Comparison of ENCODE assay signal across 34 cellular contexts in the genomic region with DNA sequence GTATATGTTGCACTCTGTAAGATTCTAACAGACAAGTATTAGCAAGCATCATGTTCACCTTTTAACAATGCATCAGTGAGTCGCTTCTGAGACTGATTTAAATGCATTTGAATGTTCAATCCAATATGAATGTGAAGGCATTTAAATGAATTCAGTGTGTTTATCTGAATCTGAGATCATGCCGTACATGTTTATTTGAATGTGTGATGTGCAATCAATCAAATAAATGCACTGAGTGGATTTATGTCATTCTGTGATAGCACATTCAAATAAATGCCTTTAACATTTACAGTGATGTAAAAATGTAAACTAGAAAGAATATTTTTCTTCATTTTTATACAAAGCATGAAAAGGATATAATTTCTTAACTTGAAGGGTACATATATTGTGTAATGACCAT.
"Had no signal": no experiment of that assay in that cellular context is flagged by ENCODE, and none has a peak within 500 bp of the region (broad histone marks: within the 10 kb centered on the region; RNA-seq: fewer than 3 reads in every experiment).

No MANE protein-coding gene starts in this region.

- ATAC-seq: activated CD8-positive, alpha-beta T cell treated with anti-CD3 and anti-CD28 coated beads for 36 hours; activated naive CD4-positive, alpha-beta T cell treated with anti-CD3 and anti-CD28 coated beads, Interleukin-2, amount 50 U/mL, for 72 hours; activated T-cell treated with anti-CD3 and anti-CD28 coated beads, Interleukin-2, amount 50 U/mL, for 4 hours; activated T-cell treated with anti-CD3 and anti-CD28 coated beads, Interleukin-2, amount 50 U/mL, for 72 hours; activated T-helper 17 cell treated with anti-CD3 and anti-CD28 coated beads, Interleukin-2, amount 50 U/mL, for 72 hours; body of pancreas had no signal

- H3K4me3 ChIP-seq: adrenal gland, body of pancreas, breast epithelium had no signal

- H3K27ac ChIP-seq: adrenal gland, body of pancreas, brain microvascular endothelial cell, breast epithelium, VCaP had no signal

- FAIRE-seq: astrocyte, TTC549 had no signal

- H3K9me3 ChIP-seq: adrenal gland, body of pancreas had no signal

- H3K4me1 ChIP-seq: adrenal gland, body of pancreas, breast epithelium had no signal

- DNase-seq: activated B cell treated with CpG ODN at 0.5 μM for 24 hours; activated CD4-positive, alpha-beta memory T cell treated with anti-CD3 and anti-CD28 coated beads for 36 hours; activated CD4-positive, alpha-beta T cell treated with anti-CD3 and anti-CD28 coated beads for 4 hours; activated CD4-positive, alpha-beta T cell treated with anti-CD3 and anti-CD28 coated beads, Interleukin-2, amount 10 ng/mL, durations not matched to agents 24 days and 14 days; activated CD4-positive, alpha-beta T cell treated with anti-CD3 and anti-CD28 coated beads, Interleukin-2, amount 50 U/mL, for 1 hour; activated CD4-positive, alpha-beta T cell treated with anti-CD3 and anti-CD28 coated beads, Interleukin-2, amount 50 U/mL, for 4 hours; activated CD4-positive, CD25-positive, alpha-beta regulatory T cell treated with anti-CD3 and anti-CD28 coated beads, Interleukin-2, amount 50 U/mL, for 72 hours; activated CD8-positive, alpha-beta memory T cell treated with anti-CD3 and anti-CD28 coated beads, Interleukin-2, amount 50 U/mL, for 4 hours; activated CD8-positive, alpha-beta T cell treated with anti-CD3 and anti-CD28 coated beads for 36 hours; activated effector memory CD4-positive, alpha-beta T cell treated with anti-CD3 and anti-CD28 coated beads, Interleukin-2, amount 50 U/mL, for 16 hours; activated gamma-delta T cell treated with Interleukin-2 at 50 U/mL for 16 hours; activated naive CD4-positive, alpha-beta T cell; activated naive CD4-positive, alpha-beta T cell treated with anti-CD3 and anti-CD28 coated beads for 36 hours; activated naive CD4-positive, alpha-beta T cell treated with anti-CD3 and anti-CD28 coated beads, Interleukin-2, amount 50 U/mL, for 16 hours; activated naive CD8-positive, alpha-beta T cell treated with anti-CD3 and anti-CD28 coated beads for 36 hours; activated T-cell treated with anti-CD3 and anti-CD28 coated beads for 4 hours; activated T-cell treated with anti-CD3 and anti-CD28 coated beads, Interleukin-2, amount 50 U/mL, for 1 hour; activated T-cell treated with anti-CD3 and anti-CD28 coated beads, Interleukin-2, amount 50 U/mL, for 4 hours; activated T-cell treated with anti-CD3 and anti-CD28 coated beads, Interleukin-2, amount 50 U/mL, for 72 hours; adrenal gland; amniotic stem cell; aorta; body of pancreas; brain microvascular endothelial cell; central memory CD4-positive, alpha-beta T cell; T-helper 1 cell; T-helper 2 cell; T-helper 9 cell had no signal
